9 cellular contexts compared by ENCODE assay signal in genomic region chr5:143506881-143507552, GRCh38.
A peak's percentile ranks its signal among the peaks of the same experiment; 100 is the strongest.
DNase-seq lines count a peak whose midpoint lies in the region; ATAC-seq and TF ChIP-seq lines count a peak whose summit lies in the region.
"Had no signal": no experiment of that assay in that cellular context is flagged by ENCODE, and none has a peak within 500 bp of the region (broad histone marks: within the 10 kb centered on the region; RNA-seq: fewer than 3 reads in every experiment).

No MANE protein-coding gene starts in this region.

- no peak for TF ChIP-seq CTCF in neural progenitor cell (IDR thresholded peaks at IDR 0.05)

- ATAC-seq in HG03175 (IDR thresholded peaks at IDR 0.05; ENCODE audit: unreplicated experiment), result no peak

- peak; percentile 73 for DNase-seq in AG20443 (ENCODE audit: low spot score)
- DNase-seq in RKO (ENCODE audit: low spot score), result peak; percentile 20
- peak; percentile 84 for DNase-seq in fibroblast of gingiva (ENCODE audit: low read depth)
- DNase-seq in neural progenitor cell (ENCODE audit: low spot score), result no peak
- no peak for DNase-seq in activated CD4-positive, alpha-beta memory T cell treated with anti-CD3 and anti-CD28 coated beads for 36 hours
- no peak for DNase-seq in activated CD4-positive, alpha-beta T cell treated with anti-CD3 and anti-CD28 coated beads, Interleukin-2, amount 10 ng/mL, durations not matched to agents 24 days and 14 days
- DNase-seq in HK-2 (ENCODE audit: unreplicated experiment), result no peak
- DNase-seq: activated B cell treated with CpG ODN at 0.5 μM for 24 hours had no signal

- no peak overlapping the region for H3K4me2 ChIP-seq in neural progenitor cell

- no peaks in the 10 kb centered on the region for H3K36me3 ChIP-seq in neural progenitor cell

- no peaks in the 10 kb centered on the region for H3K9me3 ChIP-seq in neural progenitor cell (ENCODE audit: low read depth)

- no peaks in the 10 kb centered on the region for H3K27me3 ChIP-seq in neural progenitor cell

- no peaks in the 10 kb centered on the region for H3F3A ChIP-seq in neural progenitor cell (ENCODE audit: low read depth)

- no peak overlapping the region for H3K4me3 Mint-ChIP-seq in neural progenitor cell
- no peak overlapping the region for H3K4me3 Mint-ChIP-seq in activated CD4-positive, alpha-beta memory T cell treated with anti-CD3 and anti-CD28 coated beads for 36 hours
- H3K4me3 Mint-ChIP-seq in activated CD4-positive, alpha-beta T cell treated with anti-CD3 and anti-CD28 coated beads, Interleukin-2, amount 10 ng/mL, durations not matched to agents 24 days and 14 days, result no peak overlapping the region
- H3K4me3 Mint-ChIP-seq: activated B cell treated with CpG ODN at 0.5 μM for 24 hours had no signal

- no peaks in the 10 kb centered on the region for H3K36me3 Mint-ChIP-seq in neural progenitor cell
- no peaks in the 10 kb centered on the region for H3K36me3 Mint-ChIP-seq in activated CD4-positive, alpha-beta memory T cell treated with anti-CD3 and anti-CD28 coated beads for 36 hours
- H3K36me3 Mint-ChIP-seq in activated CD4-positive, alpha-beta T cell treated with anti-CD3 and anti-CD28 coated beads, Interleukin-2, amount 10 ng/mL, durations not matched to agents 24 days and 14 days (ENCODE audit: low read depth), result no peaks in the 10 kb centered on the region

- no peak overlapping the region for H3K27ac ChIP-seq in neural progenitor cell

- no peak overlapping the region for H3K27ac Mint-ChIP-seq in neural progenitor cell
- H3K27ac Mint-ChIP-seq in activated CD4-positive, alpha-beta memory T cell treated with anti-CD3 and anti-CD28 coated beads for 36 hours, result no peak overlapping the region
- no peak overlapping the region for H3K27ac Mint-ChIP-seq in activated CD4-positive, alpha-beta T cell treated with anti-CD3 and anti-CD28 coated beads, Interleukin-2, amount 10 ng/mL, durations not matched to agents 24 days and 14 days
- H3K27ac Mint-ChIP-seq: activated B cell treated with CpG ODN at 0.5 μM for 24 hours had no signal

- intact Hi-C loops in activated CD4-positive, alpha-beta memory T cell treated with anti-CD3 and anti-CD28 coated beads for 36 hours (cut with micrococcal nuclease), result no loop called here
- intact Hi-C loops in activated CD4-positive, alpha-beta T cell treated with anti-CD3 and anti-CD28 coated beads, Interleukin-2, amount 10 ng/mL, durations not matched to agents 24 days and 14 days (cut with micrococcal nuclease), result loop anchor here (10.0 kb wide), 1 partner anchor 48 kb away; no protein-coding TSS in a partner anchor

- H3K4me1 ChIP-seq in neural progenitor cell, result no peaks in the 10 kb centered on the region

- CTCF ChIA-PET in activated CD4-positive, alpha-beta memory T cell treated with anti-CD3 and anti-CD28 coated beads for 36 hours (lab: Charles Lee), result no interaction called here

- H3K27me3 Mint-ChIP-seq in neural progenitor cell (ENCODE audit: insufficient read depth, low read depth), result no peaks in the 10 kb centered on the region
- H3K27me3 Mint-ChIP-seq in activated CD4-positive, alpha-beta memory T cell treated with anti-CD3 and anti-CD28 coated beads for 36 hours, result no peaks in the 10 kb centered on the region
- H3K27me3 Mint-ChIP-seq in activated CD4-positive, alpha-beta T cell treated with anti-CD3 and anti-CD28 coated beads, Interleukin-2, amount 10 ng/mL, durations not matched to agents 24 days and 14 days, result no peaks in the 10 kb centered on the region
- H3K27me3 Mint-ChIP-seq: activated B cell treated with CpG ODN at 0.5 μM for 24 hours had no signal

- H3K9ac ChIP-seq in neural progenitor cell, result no peak overlapping the region

- H3K4me1 Mint-ChIP-seq in neural progenitor cell, result no peaks in the 10 kb centered on the region
- H3K4me1 Mint-ChIP-seq in activated CD4-positive, alpha-beta memory T cell treated with anti-CD3 and anti-CD28 coated beads for 36 hours (ENCODE audit: low read depth), result peaks cover 8% of the 10 kb centered on the region
- H3K4me1 Mint-ChIP-seq in activated CD4-positive, alpha-beta T cell treated with anti-CD3 and anti-CD28 coated beads, Interleukin-2, amount 10 ng/mL, durations not matched to agents 24 days and 14 days, result no peaks in the 10 kb centered on the region
- H3K4me1 Mint-ChIP-seq: activated B cell treated with CpG ODN at 0.5 μM for 24 hours had no signal

- H3K4me3 ChIP-seq in neural progenitor cell, result no peak overlapping the region

- no peaks in the 10 kb centered on the region for H4K20me1 ChIP-seq in neural progenitor cell (ENCODE audit: low read depth)

- H3K79me2 ChIP-seq in neural progenitor cell (ENCODE audit: low read depth), result no peaks in the 10 kb centered on the region

- peak overlapping the region; percentile 28 for H2AFZ ChIP-seq in neural progenitor cell (replicated peaks)

- POLR2A ChIA-PET in activated CD4-positive, alpha-beta memory T cell treated with anti-CD3 and anti-CD28 coated beads for 36 hours (lab: Charles Lee), result no interaction called here

- no peaks in the 10 kb centered on the region for H3K9me3 Mint-ChIP-seq in neural progenitor cell
- H3K9me3 Mint-ChIP-seq in activated CD4-positive, alpha-beta memory T cell treated with anti-CD3 and anti-CD28 coated beads for 36 hours, result peaks cover 8% of the 10 kb centered on the region
- no peaks in the 10 kb centered on the region for H3K9me3 Mint-ChIP-seq in activated CD4-positive, alpha-beta T cell treated with anti-CD3 and anti-CD28 coated beads, Interleukin-2, amount 10 ng/mL, durations not matched to agents 24 days and 14 days
- H3K9me3 Mint-ChIP-seq: activated B cell treated with CpG ODN at 0.5 μM for 24 hours had no signal

Comparison
In these comparisons a context has a peak if more than half of its experiments do, and no peak if none do; other contexts are left out.
1. DNase-seq: peak in AG20443 (single experiment), RKO (single experiment) and fibroblast of gingiva (single experiment); none in neural progenitor cell (single experiment), activated CD4-positive, alpha-beta memory T cell treated with anti-CD3 and anti-CD28 coated beads for 36 hours (single experiment), activated CD4-positive, alpha-beta T cell treated with anti-CD3 and anti-CD28 coated beads, Interleukin-2, amount 10 ng/mL, durations not matched to agents 24 days and 14 days (single experiment) and HK-2 (single experiment).